In the genomic region with DNA sequence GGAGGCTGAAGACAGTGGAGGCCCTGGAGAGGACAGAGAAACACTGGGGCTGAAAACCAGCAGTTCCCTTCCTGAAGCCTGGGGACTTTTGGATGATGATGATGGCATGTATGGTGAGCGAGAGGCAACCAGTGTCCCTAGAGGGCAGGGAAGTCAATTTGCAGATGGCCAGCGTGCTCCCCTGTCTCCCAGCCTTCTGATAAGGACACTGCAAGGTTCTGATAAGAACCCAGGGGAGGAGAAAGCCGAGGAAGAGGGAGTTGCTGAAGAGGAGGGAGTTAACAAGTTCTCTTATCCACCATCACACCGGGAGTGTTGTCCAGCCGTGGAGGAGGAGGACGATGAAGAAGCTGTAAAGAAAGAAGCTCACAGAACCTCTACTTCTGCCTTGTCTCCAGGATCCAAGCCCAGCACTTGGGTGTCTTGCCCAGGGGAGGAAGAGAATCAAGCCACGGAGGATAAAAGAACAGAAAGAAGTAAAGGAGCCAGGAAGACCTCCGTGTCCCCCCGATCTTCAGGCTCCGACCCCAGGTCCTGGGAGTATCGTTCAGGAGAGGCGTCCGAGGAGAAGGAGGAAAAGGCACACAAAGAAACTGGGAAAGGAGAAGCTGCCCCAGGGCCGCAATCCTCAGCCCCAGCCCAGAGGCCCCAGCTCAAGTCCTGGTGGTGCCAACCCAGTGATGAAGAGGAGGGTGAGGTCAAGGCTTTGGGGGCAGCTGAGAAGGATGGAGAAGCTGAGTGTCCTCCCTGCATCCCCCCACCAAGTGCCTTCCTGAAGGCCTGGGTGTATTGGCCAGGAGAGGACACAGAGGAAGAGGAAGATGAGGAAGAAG, we compare ENCODE assay signal across 6 cellular contexts. TPM values are rescaled to one million over a fixed set of nuclear protein-coding genes. Genes with fewer than 3 reads are reported as not detected.
DNase-seq lines count a peak whose midpoint lies in the region; ATAC-seq and TF ChIP-seq lines count a peak whose summit lies in the region.

No MANE protein-coding gene starts in this region.

- peak overlapping the region; percentile 96 for H3K9ac ChIP-seq in neural progenitor cell

- H3K27ac ChIP-seq in neural progenitor cell, result no peak overlapping the region

- no peaks in the 10 kb centered on the region for H3K9me3 Mint-ChIP-seq in neural progenitor cell

- peak overlapping the region; percentile 100 for H3K4me3 Mint-ChIP-seq in neural progenitor cell

- peak overlapping the region; percentile 100 for H3K27ac Mint-ChIP-seq in neural progenitor cell

- H3K4me1 ChIP-seq in neural progenitor cell, result peaks cover 3% of the 10 kb centered on the region

- H3K4me1 Mint-ChIP-seq in neural progenitor cell, result peaks cover 48% of the 10 kb centered on the region

- H3K4me3 ChIP-seq in LNCaP clone FGC (ENCODE audit: low read depth, low read length), result peak overlapping the region; percentile 94
- peak overlapping the region; percentile 88 for H3K4me3 ChIP-seq in neural progenitor cell

- H3K27me3 Mint-ChIP-seq in neural progenitor cell (ENCODE audit: insufficient read depth, low read depth), result peaks cover 10% of the 10 kb centered on the region

- H3K36me3 Mint-ChIP-seq in neural progenitor cell, result peaks cover 26% of the 10 kb centered on the region

- TF ChIP-seq CTCF in LNCaP clone FGC (IDR thresholded peaks at IDR 0.05; ENCODE audit: control insufficient read depth, extremely low read depth, insufficient read depth), result no peak
- no peak for TF ChIP-seq CTCF in neural progenitor cell (IDR thresholded peaks at IDR 0.05)

- no peak overlapping the region for H2AFZ ChIP-seq in neural progenitor cell (replicated peaks)

- peaks cover 11% of the 10 kb centered on the region for H3F3A ChIP-seq in neural progenitor cell (ENCODE audit: low read depth)

- H3K9me3 ChIP-seq in neural progenitor cell (ENCODE audit: low read depth), result no peaks in the 10 kb centered on the region

- peaks cover 28% of the 10 kb centered on the region for H4K20me1 ChIP-seq in neural progenitor cell (ENCODE audit: low read depth)

- ATAC-seq in GM21447 (IDR thresholded peaks at IDR 0.05; ENCODE audit: unreplicated experiment) (no peak), HG03342 (IDR thresholded peaks at IDR 0.05; ENCODE audit: unreplicated experiment) (no peak)

- DNase-seq in LNCaP clone FGC (ENCODE audit: low read depth) (no peak), cerebellar cortex (ENCODE audit: low spot score) (peak; percentile 18), neural progenitor cell (ENCODE audit: low spot score) (peak; percentile 0), DMS114 treated with DMSO at 0.1 percent for 48 hours (lab: John Stamatoyannopoulos, UW; ENCODE audit: unreplicated experiment) (no peak)

- no peaks in the 10 kb centered on the region for H3K27me3 ChIP-seq in neural progenitor cell

- H3K36me3 ChIP-seq in neural progenitor cell, result no peaks in the 10 kb centered on the region

- peaks cover 28% of the 10 kb centered on the region for H3K79me2 ChIP-seq in neural progenitor cell (ENCODE audit: low read depth)

- H3K4me2 ChIP-seq in neural progenitor cell, result peak overlapping the region; percentile 84

RNA-seq across cellular contexts. Expression of gene PPP1R15A, which starts 1.5 kb away (rescaled TPM):
- total RNA-seq in neural progenitor cell (ENCODE audit: low replicate concordance), result 10.6 and 19.1 TPM in 2 replicates

RNA-seq across cellular contexts. Expression of gene PLEKHA4, which starts 5.3 kb away (rescaled TPM):
- total RNA-seq in neural progenitor cell (ENCODE audit: low replicate concordance), result 6.2 and 6.3 TPM in 2 replicates

RNA-seq across cellular contexts. Expression of gene TULP2, which starts 24.9 kb away (rescaled TPM):
- total RNA-seq in neural progenitor cell (ENCODE audit: low replicate concordance), result 0.26 and 0.40 TPM in 2 replicates

RNA-seq across cellular contexts. Expression of gene NUCB1, which starts 26.4 kb away (rescaled TPM):
- 73.5 and 158 TPM in 2 replicates for total RNA-seq in neural progenitor cell (ENCODE audit: low replicate concordance)

RNA-seq across cellular contexts. Expression of gene HSD17B14, which starts 37.4 kb away (rescaled TPM):
- total RNA-seq in neural progenitor cell (ENCODE audit: low replicate concordance), result 11.2 and 27.6 TPM in 2 replicates

Comparison
In these comparisons a context has a peak if more than half of its experiments do, and no peak if none do; other contexts are left out.
1. DNase-seq: peak in cerebellar cortex (single experiment) and neural progenitor cell (single experiment); none in LNCaP clone FGC (single experiment) and DMS114 treated with DMSO at 0.1 percent for 48 hours (single experiment).